ENCODE assay signal across 16 cellular contexts in the genomic region with DNA sequence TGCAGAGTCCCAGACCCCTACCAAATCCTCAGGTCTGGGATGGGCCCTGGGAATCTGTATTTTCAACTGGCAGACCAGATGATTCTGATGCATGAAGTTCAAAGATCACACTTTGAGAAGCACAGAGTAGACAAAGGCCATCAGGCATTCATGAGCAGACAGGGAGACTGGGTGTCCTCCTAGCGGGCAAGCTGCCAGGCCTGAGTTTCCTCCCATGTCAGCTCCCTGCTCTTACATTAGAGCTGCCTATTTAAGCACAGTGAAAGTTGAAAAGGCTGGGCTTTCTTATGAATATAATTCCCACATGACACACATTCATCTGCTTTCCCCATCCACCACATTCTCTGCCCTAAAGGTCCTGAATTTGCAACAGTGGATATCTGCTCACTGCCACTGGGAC.
"Had no signal": no experiment of that assay in that cellular context is flagged by ENCODE, and none has a peak within 500 bp of the region (broad histone marks: within the 10 kb centered on the region; RNA-seq: fewer than 3 reads in every experiment).

No MANE protein-coding gene starts in this region.

- H3K4me1 ChIP-seq: colonic mucosa, sigmoid colon had no signal

- H3K27me3 Mint-ChIP-seq: activated CD8-positive, alpha-beta T cell treated with anti-CD3 and anti-CD28 coated beads for 36 hours; activated naive CD8-positive, alpha-beta T cell treated with anti-CD3 and anti-CD28 coated beads, Interleukin-2, amount 50 U/mL, for 24 hours; naive thymus-derived CD4-positive, alpha-beta T cell; progenitor cell of endocrine pancreas; stimulated activated naive CD8-positive, alpha-beta T cell treated with anti-CD3 and anti-CD28 coated beads, Interleukin-15, Interleukin-2, amounts not matched to agents 100 ng/mL and 50 ng/mL, for 24 hours had no signal

- H3K4me3 Mint-ChIP-seq: activated CD8-positive, alpha-beta T cell treated with anti-CD3 and anti-CD28 coated beads for 36 hours; activated naive CD8-positive, alpha-beta T cell treated with anti-CD3 and anti-CD28 coated beads, Interleukin-2, amount 50 U/mL, for 24 hours; activated T-helper 1 cell treated with anti-CD3 and anti-CD28 coated beads, Interleukin-12 subunit alpha, Interleukin-12 subunit beta, Interleukin-2, Interleukin-4 antibody, amounts not matched to agents 30 ng/mL and 10 ng/mL and 1 ng/mL, durations not matched to agents 14 hours and 24 hours and 36 hours; naive thymus-derived CD4-positive, alpha-beta T cell; stimulated activated naive CD8-positive, alpha-beta T cell treated with anti-CD3 and anti-CD28 coated beads, Interleukin-15, Interleukin-2, amounts not matched to agents 100 ng/mL and 50 ng/mL, for 24 hours had no signal

- ATAC-seq: activated CD8-positive, alpha-beta T cell treated with anti-CD3 and anti-CD28 coated beads for 36 hours; activated naive CD8-positive, alpha-beta T cell treated with anti-CD3 and anti-CD28 coated beads, Interleukin-2, amount 50 U/mL, for 24 hours; naive thymus-derived CD4-positive, alpha-beta T cell had no signal

- H3K27ac ChIP-seq: colonic mucosa, sigmoid colon had no signal

- H3K27me3 ChIP-seq: colonic mucosa, sigmoid colon had no signal

- DNase-seq: activated CD8-positive, alpha-beta T cell treated with anti-CD3 and anti-CD28 coated beads for 36 hours; activated naive CD4-positive, alpha-beta T cell; activated naive CD8-positive, alpha-beta T cell treated with anti-CD3 and anti-CD28 coated beads, Interleukin-2, amount 50 U/mL, for 24 hours; colonic mucosa; effector CD8-positive, alpha-beta T cell; kidney glomerular epithelial cell; naive thymus-derived CD4-positive, alpha-beta T cell; sigmoid colon; stimulated activated CD4-positive, alpha-beta T cell treated with anti-CD3 and anti-CD28 coated beads, Interleukin-15, amount 100 ng/mL, for 24 hours; stimulated activated CD4-positive, alpha-beta T cell treated with anti-CD3 and anti-CD28 coated beads, Interleukin-4, amount 100 ng/mL, for 24 hours; SW 1271 had no signal

- H3K27ac Mint-ChIP-seq: activated CD8-positive, alpha-beta T cell treated with anti-CD3 and anti-CD28 coated beads for 36 hours; activated naive CD8-positive, alpha-beta T cell treated with anti-CD3 and anti-CD28 coated beads, Interleukin-2, amount 50 U/mL, for 24 hours; activated T-helper 1 cell treated with anti-CD3 and anti-CD28 coated beads, Interleukin-12 subunit alpha, Interleukin-12 subunit beta, Interleukin-2, Interleukin-4 antibody, amounts not matched to agents 30 ng/mL and 10 ng/mL and 1 ng/mL, durations not matched to agents 14 hours and 24 hours and 36 hours; naive thymus-derived CD4-positive, alpha-beta T cell; progenitor cell of endocrine pancreas; stimulated activated naive CD8-positive, alpha-beta T cell treated with anti-CD3 and anti-CD28 coated beads, Interleukin-15, Interleukin-2, amounts not matched to agents 100 ng/mL and 50 ng/mL, for 24 hours had no signal

- FAIRE-seq: astrocyte, urothelium cell line had no signal

- H3K4me3 ChIP-seq: colonic mucosa, sigmoid colon had no signal

- H3K9me3 Mint-ChIP-seq: stimulated activated naive CD8-positive, alpha-beta T cell treated with anti-CD3 and anti-CD28 coated beads, Interleukin-15, Interleukin-2, amounts not matched to agents 100 ng/mL and 50 ng/mL, for 24 hours had no signal

- H3K9me3 ChIP-seq: colonic mucosa had no signal

- H3K36me3 ChIP-seq: colonic mucosa, sigmoid colon had no signal

- H3K4me1 Mint-ChIP-seq: activated naive CD8-positive, alpha-beta T cell treated with anti-CD3 and anti-CD28 coated beads, Interleukin-2, amount 50 U/mL, for 24 hours had no signal
